ENCODE assay signal across 8 cellular contexts in genomic region chr1:113390871-113391642, GRCh38. TPM values are rescaled to one million over a fixed set of nuclear protein-coding genes. Genes with fewer than 3 reads are reported as not detected.
A peak's percentile ranks its signal among the peaks of the same experiment; 100 is the strongest.
DNase-seq lines count a peak whose midpoint lies in the region; ATAC-seq and TF ChIP-seq lines count a peak whose summit lies in the region.

No MANE protein-coding gene starts in this region.

- no peaks in the 10 kb centered on the region for H3K36me3 ChIP-seq in ES-I3 (ENCODE audit: insufficient read depth, low read length)

- ATAC-seq in left lobe of liver = peak; percentile 26
- ATAC-seq in GM21619 (IDR thresholded peaks at IDR 0.05; ENCODE audit: unreplicated experiment) = no peak

- DNase-seq in HT-29 (ENCODE audit: low spot score) (peak; percentile 60), left lobe of liver (ENCODE audit: low spot score) (peak; percentile 73), NCI-H2081 treated with DMSO at 0.1 percent for 48 hours (lab: John Stamatoyannopoulos, UW) (no peak)
- peak; percentile 44 for DNase-seq in central memory CD4-positive, alpha-beta T cell
- DNase-seq in stimulated activated CD4-positive, alpha-beta T cell treated with anti-CD3 and anti-CD28 coated beads, Interleukin-1b, Interleukin-23, amount 100 ng/mL, for 48 hours = peak; percentile 42

- H3K9me3 ChIP-seq in ES-I3 (ENCODE audit: control insufficient read depth, insufficient read depth, low read length) = no peaks in the 10 kb centered on the region

- no peak for TF ChIP-seq CTCF in VCaP (conservative IDR thresholded peaks at IDR 0.05)

- H3K27ac ChIP-seq in VCaP = peak overlapping the region; percentile 91

- peak overlapping the region; percentile 94 for H3K9ac ChIP-seq in ES-I3 (ENCODE audit: low read depth, low read length)

- peaks cover 8% of the 10 kb centered on the region; the same call in 1 of the 2 replicates for H3K4me1 ChIP-seq in ES-I3 (ENCODE audit: insufficient read depth, low read length)

RNA-seq across cellular contexts. Expression of gene MAGI3, which starts 0.7 kb away (rescaled TPM):
- 19.9 and 20.8 TPM in 2 replicates for total RNA-seq in HT-29 (2014; rRNA removed; shearing (Covaris generic))
- total RNA-seq in left lobe of liver = 12.0 TPM
